Comparison of ENCODE assay signal across 13 cellular contexts in the genomic region with DNA sequence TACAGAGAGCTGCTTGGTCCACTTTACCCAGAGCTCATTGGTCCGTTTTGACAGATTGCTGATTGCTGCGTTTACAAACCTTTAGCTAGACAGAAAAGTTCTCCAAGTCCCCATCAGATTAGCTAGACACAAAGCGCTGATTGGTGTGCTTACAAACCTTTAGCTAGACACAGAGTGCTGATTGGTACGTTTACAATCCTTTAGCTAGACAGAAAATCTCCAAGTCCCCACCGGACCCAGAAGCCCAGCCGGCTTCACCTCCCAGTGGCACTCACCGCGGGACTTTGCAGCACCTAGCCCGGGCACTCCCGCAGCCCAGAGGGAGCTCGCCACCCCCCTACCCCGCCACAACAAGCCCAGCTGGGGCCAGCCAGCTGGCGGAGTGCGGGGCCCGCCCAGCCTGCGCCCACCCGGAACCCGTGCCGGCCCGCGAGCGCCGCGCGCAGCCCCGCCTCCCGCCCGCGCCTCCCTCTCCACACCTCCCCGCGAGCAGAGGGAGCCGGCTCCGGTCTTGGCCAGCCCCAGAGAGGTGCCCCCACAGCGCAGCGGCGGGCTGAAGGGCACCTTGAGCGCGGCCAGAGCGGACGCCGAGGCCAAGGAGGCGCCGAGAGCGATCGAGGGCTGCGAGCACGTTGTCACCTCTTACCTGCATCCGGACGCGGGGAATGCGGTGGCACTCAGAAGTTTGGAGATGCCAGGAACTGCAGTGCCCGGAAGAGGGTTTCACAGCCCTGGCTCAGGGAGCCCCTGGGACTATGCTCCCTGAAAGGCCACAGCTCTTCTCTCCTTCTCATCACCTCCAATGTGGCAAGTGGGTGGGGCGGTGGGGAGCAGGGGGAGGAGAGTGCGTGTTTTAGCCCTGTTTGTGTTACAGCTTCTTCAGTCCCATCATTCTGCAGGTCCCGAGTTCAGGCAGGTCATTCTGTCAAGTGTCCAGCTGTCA.
DNase-seq lines count a peak whose midpoint lies in the region; ATAC-seq and TF ChIP-seq lines count a peak whose summit lies in the region.
"Had no signal": no experiment of that assay in that cellular context is flagged by ENCODE, and none has a peak within 500 bp of the region (broad histone marks: within the 10 kb centered on the region; RNA-seq: fewer than 3 reads in every experiment).

No MANE protein-coding gene starts in this region.

- H2AFZ ChIP-seq in smooth muscle cell (ENCODE audit: low read depth): no peak overlapping the region

- peak overlapping the region in 3 of 4 donors; percentile 32 to 59 (median 58) for H3K4me3 ChIP-seq in Peyer's patch
- peak overlapping the region; percentile 63 for H3K4me3 ChIP-seq in fibroblast of pulmonary artery (replicated peaks; ENCODE audit: low read depth, low read length)
- peak overlapping the region; percentile 56 to 62 for H3K4me3 ChIP-seq in muscle layer of duodenum (ENCODE audit: low read depth in 1 of 2, low read length in 2 of 2)
- H3K4me3 ChIP-seq in smooth muscle cell: no peak overlapping the region
- H3K4me3 ChIP-seq: K562 had no signal

- peak; percentile 71 for DNase-seq in ACHN
- peak in 1 of 3 donors; percentile 59 for DNase-seq in Peyer's patch
- peak; percentile 33 for DNase-seq in fibroblast of pulmonary artery (ENCODE audit: low read depth)
- no peak for DNase-seq in activated CD4-positive, alpha-beta T cell treated with anti-CD3 and anti-CD28 coated beads for 1 hour
- DNase-seq in activated CD8-positive, alpha-beta memory T cell treated with anti-CD3 and anti-CD28 coated beads, Interleukin-2, amount 50 U/mL, for 48 hours: no peak
- DNase-seq in smooth muscle cell (lab: John Stamatoyannopoulos, UW; ENCODE audit: unreplicated experiment): no peak
- no peak for DNase-seq in stimulated activated naive CD8-positive, alpha-beta T cell treated with anti-CD3 and anti-CD28 coated beads, Interleukin-15, Interleukin-2, amounts not matched to agents 100 U/mL and 50 U/mL, for 24 hours
- DNase-seq: CD4-positive, CD25-positive, alpha-beta regulatory T cell; HFFc6; islet precursor cell; stimulated activated CD4-positive, alpha-beta T cell treated with anti-CD3 and anti-CD28 coated beads, Interleukin-15, amount 100 ng/mL, for 24 hours had no signal

- H3K36me3 ChIP-seq in Peyer's patch: no peaks in the 10 kb centered on the region
- H3K36me3 ChIP-seq in muscle layer of duodenum (ENCODE audit: control insufficient read depth in 1 of 2, insufficient read depth in 2 of 2, low read length in 2 of 2): no peaks in the 10 kb centered on the region
- no peaks in the 10 kb centered on the region for H3K36me3 ChIP-seq in smooth muscle cell (ENCODE audit: low read depth)

- H3K9me3 ChIP-seq in Peyer's patch: no peaks in the 10 kb centered on the region
- H3K9me3 ChIP-seq in muscle layer of duodenum (ENCODE audit: control insufficient read depth in 1 of 2, low read length in 2 of 2): no peaks in the 10 kb centered on the region
- no peaks in the 10 kb centered on the region for H3K9me3 ChIP-seq in smooth muscle cell (replicated peaks; ENCODE audit: low read depth)

- H3K27ac ChIP-seq in Peyer's patch: no peak overlapping the region
- H3K27ac ChIP-seq in muscle layer of duodenum (ENCODE audit: low read length): no peak overlapping the region
- H3K27ac ChIP-seq in smooth muscle cell (ENCODE audit: low read depth): no peak overlapping the region

- H4K20me1 ChIP-seq in smooth muscle cell (ENCODE audit: low read depth): no peaks in the 10 kb centered on the region

- no peak overlapping the region for H3K9ac ChIP-seq in smooth muscle cell (ENCODE audit: low read depth)

- no peak for ATAC-seq in stimulated activated naive CD8-positive, alpha-beta T cell treated with anti-CD3 and anti-CD28 coated beads, Interleukin-15, Interleukin-2, amounts not matched to agents 100 U/mL and 50 U/mL, for 24 hours
- ATAC-seq: K562 had no signal

- no peaks in the 10 kb centered on the region for H3K27me3 ChIP-seq in Peyer's patch
- no peaks in the 10 kb centered on the region for H3K27me3 ChIP-seq in muscle layer of duodenum (ENCODE audit: low read depth, low read length)
- no peaks in the 10 kb centered on the region for H3K27me3 ChIP-seq in smooth muscle cell (ENCODE audit: low read depth)

- no peaks in the 10 kb centered on the region for H3K79me2 ChIP-seq in smooth muscle cell (ENCODE audit: low read depth)

- WGBS in smooth muscle cell (ENCODE audit: low lambda C conversion rate): 93% methylated on average over 33 of the region's 55 CpGs

- TF ChIP-seq CTCF in Peyer's patch (IDR thresholded peaks at IDR 0.05) (no peak), fibroblast of pulmonary artery (IDR thresholded peaks at IDR 0.05; ENCODE audit: low read length, missing control alignments) (no peak), smooth muscle cell (IDR thresholded peaks at IDR 0.05; ENCODE audit: borderline replicate concordance, insufficient read depth, poor library complexity, severe bottlenecking) (no peak)

- in situ Hi-C loops in ACHN (cut with HindIII; ENCODE audit: low pct_ligation_motif_present, low pct_unique_long_range_greater_than_20kb, low sequenced_read_pairs): no loop called here

- H3K4me2 ChIP-seq in smooth muscle cell: no peak overlapping the region

- H3K4me1 ChIP-seq in Peyer's patch: no peaks in the 10 kb centered on the region
- no peaks in the 10 kb centered on the region for H3K4me1 ChIP-seq in muscle layer of duodenum (ENCODE audit: control insufficient read depth in 1 of 2, insufficient read depth in 2 of 2, low read length in 2 of 2)
- peaks cover 9% of the 10 kb centered on the region for H3K4me1 ChIP-seq in smooth muscle cell (ENCODE audit: low read depth)

- no peaks in the 10 kb centered on the region for H3F3A ChIP-seq in smooth muscle cell (ENCODE audit: low read depth)

- TF ChIP-seq POLR2A in Peyer's patch (IDR thresholded peaks at IDR 0.05): no peak

Comparison
In these comparisons a context has a peak if more than half of its experiments do, and no peak if none do; other contexts are left out.
1. DNase-seq: peak in ACHN (single experiment) and fibroblast of pulmonary artery (single experiment); none in activated CD4-positive, alpha-beta T cell treated with anti-CD3 and anti-CD28 coated beads for 1 hour (single experiment), activated CD8-positive, alpha-beta memory T cell treated with anti-CD3 and anti-CD28 coated beads, Interleukin-2, amount 50 U/mL, for 48 hours (single experiment), smooth muscle cell (single experiment) and stimulated activated naive CD8-positive, alpha-beta T cell treated with anti-CD3 and anti-CD28 coated beads, Interleukin-15, Interleukin-2, amounts not matched to agents 100 U/mL and 50 U/mL, for 24 hours (single experiment).